ENCODE assay signal across 1 cellular context in the genomic region with DNA sequence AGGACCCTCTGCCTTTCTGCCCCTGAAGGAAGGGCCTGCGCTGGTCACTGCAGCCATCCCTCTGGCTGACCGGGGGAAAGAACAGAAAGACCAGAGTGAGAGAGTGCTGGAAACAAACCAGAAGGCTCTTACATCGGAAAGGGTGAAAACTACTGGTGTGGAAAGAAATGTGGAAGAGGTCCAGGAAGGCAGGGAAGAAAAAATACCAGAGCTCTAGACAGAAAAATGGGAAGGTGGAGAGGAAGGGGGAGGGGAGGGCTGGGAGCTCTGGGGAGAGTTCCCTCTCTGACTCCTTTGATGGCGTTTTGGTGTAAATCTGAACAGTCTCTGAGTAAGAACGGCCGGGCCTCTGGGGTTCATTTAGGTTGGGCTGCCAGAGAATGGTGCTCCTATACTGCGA.
TF ChIP-seq lines count a peak whose summit lies in the region.

No MANE protein-coding gene starts in this region.

TF ChIP-seq in WTC11, 78 proteins besides CTCF, POLR2A, EP300 and RAD21 (continued from another document):
- TF ChIP-seq, protein P1, sequence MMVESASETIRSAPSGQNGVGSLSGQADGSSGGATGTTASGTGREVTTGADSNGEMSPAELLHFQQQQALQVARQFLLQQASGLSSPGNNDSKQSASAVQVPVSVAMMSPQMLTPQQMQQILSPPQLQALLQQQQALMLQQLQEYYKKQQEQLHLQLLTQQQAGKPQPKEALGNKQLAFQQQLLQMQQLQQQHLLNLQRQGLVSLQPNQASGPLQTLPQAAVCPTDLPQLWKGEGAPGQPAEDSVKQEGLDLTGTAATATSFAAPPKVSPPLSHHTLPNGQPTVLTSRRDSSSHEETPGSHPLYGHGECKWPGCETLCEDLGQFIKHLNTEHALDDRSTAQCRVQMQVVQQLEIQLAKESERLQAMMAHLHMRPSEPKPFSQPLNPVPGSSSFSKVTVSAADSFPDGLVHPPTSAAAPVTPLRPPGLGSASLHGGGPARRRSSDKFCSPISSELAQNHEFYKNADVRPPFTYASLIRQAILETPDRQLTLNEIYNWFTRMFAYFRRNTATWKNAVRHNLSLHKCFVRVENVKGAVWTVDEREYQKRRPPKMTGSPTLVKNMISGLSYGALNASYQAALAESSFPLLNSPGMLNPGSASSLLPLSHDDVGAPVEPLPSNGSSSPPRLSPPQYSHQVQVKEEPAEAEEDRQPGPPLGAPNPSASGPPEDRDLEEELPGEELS (CRISPR knock-in tag; IDR thresholded peaks at IDR 0.05) = no peak
- TF ChIP-seq ZNF396 (CRISPR knock-in tag; IDR thresholded peaks at IDR 0.05; ENCODE audit: borderline replicate concordance) (no peak), GRHL2 (CRISPR knock-in tag; IDR thresholded peaks at IDR 0.05; ENCODE audit: insufficient replicate concordance, severe bottlenecking) (no peak), ZNF232 (CRISPR knock-in tag; IDR thresholded peaks at IDR 0.05) (no peak), ZNF219 (CRISPR knock-in tag; IDR thresholded peaks at IDR 0.05; ENCODE audit: borderline replicate concordance) (no peak), MXD4 (CRISPR knock-in tag; IDR thresholded peaks at IDR 0.05; ENCODE audit: borderline replicate concordance) (no peak), TCF7 (CRISPR knock-in tag; IDR thresholded peaks at IDR 0.05; ENCODE audit: low read depth) (no peak)
- TF ChIP-seq, protein P2, sequence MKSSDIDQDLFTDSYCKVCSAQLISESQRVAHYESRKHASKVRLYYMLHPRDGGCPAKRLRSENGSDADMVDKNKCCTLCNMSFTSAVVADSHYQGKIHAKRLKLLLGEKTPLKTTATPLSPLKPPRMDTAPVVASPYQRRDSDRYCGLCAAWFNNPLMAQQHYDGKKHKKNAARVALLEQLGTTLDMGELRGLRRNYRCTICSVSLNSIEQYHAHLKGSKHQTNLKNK (CRISPR knock-in tag; IDR thresholded peaks at IDR 0.05) = no peak
